15 cellular contexts compared by ENCODE assay signal in the genomic region with DNA sequence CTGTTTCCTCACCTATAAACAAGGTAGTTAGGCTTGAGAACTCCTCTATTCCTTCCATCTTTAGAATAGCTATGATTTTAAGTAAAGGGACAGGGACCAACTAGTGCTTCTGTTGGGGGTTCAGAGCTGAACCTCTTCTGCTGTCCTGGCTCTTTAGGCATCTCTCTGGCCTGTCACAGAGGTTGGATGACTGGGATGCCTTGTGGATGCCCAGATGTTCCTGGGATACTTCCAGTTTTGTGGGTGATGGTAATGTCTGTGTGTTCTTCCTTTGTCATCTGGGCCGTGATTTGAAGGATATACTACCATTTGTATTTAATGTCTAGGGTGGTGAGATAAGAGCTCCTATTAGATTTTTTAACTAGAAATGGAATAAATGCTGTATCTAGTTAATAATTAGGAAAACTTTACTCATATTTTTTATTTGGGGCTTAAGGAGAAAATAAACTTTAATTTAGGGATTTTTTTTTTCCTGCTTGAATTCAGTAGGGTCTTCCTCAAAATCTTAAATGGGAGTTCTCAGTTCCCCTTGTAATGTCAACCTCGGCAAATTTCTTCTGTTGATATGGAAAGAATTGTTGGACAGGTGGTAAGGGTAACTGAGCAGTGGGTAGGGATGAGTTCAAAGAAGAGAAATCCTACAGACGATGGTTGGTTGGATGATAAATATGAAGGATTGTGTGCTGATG. TPM values are rescaled to one million over a fixed set of nuclear protein-coding genes. Genes with fewer than 3 reads are reported as not detected.
DNase-seq lines count a peak whose midpoint lies in the region; ATAC-seq, FAIRE-seq and TF ChIP-seq lines count a peak whose summit lies in the region.
"Had no signal": no experiment of that assay in that cellular context is flagged by ENCODE, and none has a peak within 500 bp of the region (broad histone marks: within the 10 kb centered on the region; RNA-seq: fewer than 3 reads in every experiment).

No MANE protein-coding gene starts in this region.

- H3K9me3 ChIP-seq in A549: no peaks in the 10 kb centered on the region
- H3K9me3 ChIP-seq: adrenal gland, gastroesophageal sphincter had no signal

- no peak overlapping the region for H3K4me3 ChIP-seq in A549
- H3K4me3 ChIP-seq: adrenal gland, gastroesophageal sphincter had no signal

- peaks cover 13% of the 10 kb centered on the region for H3K36me3 Mint-ChIP-seq in HFFc6 (ENCODE audit: low read depth)
- H3K36me3 Mint-ChIP-seq in WTC11: peaks cover 13% of the 10 kb centered on the region
- H3K36me3 Mint-ChIP-seq in naive B cell: peaks cover 0 to under 1% of the 10 kb centered on the region in 2 donors
- H3K36me3 Mint-ChIP-seq in activated T-cell treated with anti-CD3 and anti-CD28 coated beads, Interleukin-2, amount 50 U/mL, for 72 hours (ENCODE audit: insufficient read depth in 2 of 2): no peaks in the 10 kb centered on the region

- no peaks in the 10 kb centered on the region for H3K9me3 Mint-ChIP-seq in HFFc6
- peaks cover 15% of the 10 kb centered on the region for H3K9me3 Mint-ChIP-seq in WTC11
- peaks cover 0 to 7% (median 0%) of the 10 kb centered on the region in 7 donors for H3K9me3 Mint-ChIP-seq in naive B cell
- no peaks in the 10 kb centered on the region for H3K9me3 Mint-ChIP-seq in activated T-cell treated with anti-CD3 and anti-CD28 coated beads, Interleukin-2, amount 50 U/mL, for 72 hours

- H3K27me3 Mint-ChIP-seq in HFFc6 (ENCODE audit: insufficient read depth) (peaks cover 10% of the 10 kb centered on the region), WTC11 (ENCODE audit: low read depth) (no peaks in the 10 kb centered on the region), naive B cell (no peaks in the 10 kb centered on the region)
- no peaks in the 10 kb centered on the region for H3K27me3 Mint-ChIP-seq in activated T-cell treated with anti-CD3 and anti-CD28 coated beads, Interleukin-2, amount 50 U/mL, for 72 hours (ENCODE audit: low read depth)
- H3K27me3 Mint-ChIP-seq: activated CD8-positive, alpha-beta T cell treated with anti-CD3 and anti-CD28 coated beads for 36 hours had no signal

- H3K4me1 Mint-ChIP-seq in HFFc6 (ENCODE audit: low read depth) (peaks cover 86% of the 10 kb centered on the region), WTC11 (peaks cover 23% of the 10 kb centered on the region), naive B cell (peaks cover 36 to 50% (median 45%) of the 10 kb centered on the region in 3 donors)
- no peaks in the 10 kb centered on the region for H3K4me1 Mint-ChIP-seq in activated T-cell treated with anti-CD3 and anti-CD28 coated beads, Interleukin-2, amount 50 U/mL, for 72 hours (ENCODE audit: low read depth)

- TF ChIP-seq RAD21 in A549 (conservative IDR thresholded peaks at IDR 0.05 in 1 of 2, IDR thresholded peaks at IDR 0.05 in 1 of 2): no peak

- FAIRE-seq in A549 (lab: Jason Lieb, UNC): no peak
- FAIRE-seq: small intestine, TTC549 had no signal

- no peak for TF ChIP-seq POLR2A in A549 (IDR thresholded peaks at IDR 0.05; ENCODE audit: low read length)

- H3K4me3 Mint-ChIP-seq in HFFc6 (peak overlapping the region; percentile 50), WTC11 (no peak overlapping the region), naive B cell (peak overlapping the region in 6 of 8 donors; percentile 10 to 77 (median 60))
- H3K4me3 Mint-ChIP-seq in activated T-cell treated with anti-CD3 and anti-CD28 coated beads, Interleukin-2, amount 50 U/mL, for 72 hours: no peak overlapping the region
- H3K4me3 Mint-ChIP-seq: activated CD8-positive, alpha-beta T cell treated with anti-CD3 and anti-CD28 coated beads for 36 hours had no signal

- ATAC-seq in A549 (peak; percentile 55 to 59; a peak in 4 of 6 replicates), WTC11 (no peak), naive B cell (ENCODE audit: low read depth in 2 of 2) (no peak), HG02970 (IDR thresholded peaks at IDR 0.05; ENCODE audit: low FRiP score, unreplicated experiment) (no peak), GM18861 (IDR thresholded peaks at IDR 0.05; ENCODE audit: unreplicated experiment) (no peak)
- ATAC-seq in activated T-cell treated with anti-CD3 and anti-CD28 coated beads, Interleukin-2, amount 50 U/mL, for 72 hours (replicated peaks in 1 of 2): no peak

- CTCF ChIA-PET in A549 (lab: Yijun Ruan, JAX): interaction anchor here (2.4 kb wide), 1 partner anchor 108 kb away, joined by 7 read pairs; no protein-coding TSS in a partner anchor
- CTCF ChIA-PET in WTC11 (lab: Charles Lee): no interaction called here

- 60% methylated on average over 3 of the region's 3 CpGs for WGBS in A549 (ENCODE audit: missing lambda C conversion rate)

- peaks cover 55% of the 10 kb centered on the region for H3K4me1 ChIP-seq in A549

- TF ChIP-seq CTCF in A549 (IDR thresholded peaks at IDR 0.05): no peak
- TF ChIP-seq CTCF in HFFc6 (IDR thresholded peaks at IDR 0.05): no peak
- TF ChIP-seq CTCF in WTC11 (IDR thresholded peaks at IDR 0.05): no peak

- DNase-seq in A549 (ENCODE audit: low read depth in 1 of 2, low spot score in 1 of 2): no peak
- no peak for DNase-seq in HFFc6
- no peak for DNase-seq in WTC11 (ENCODE audit: low spot score)
- DNase-seq in naive B cell: no peak
- no peak for DNase-seq in RKO (ENCODE audit: low spot score)
- DNase-seq in activated T-cell treated with anti-CD3 and anti-CD28 coated beads, Interleukin-2, amount 50 U/mL, for 72 hours: no peak
- DNase-seq: adrenal gland; NCI-H2227 treated with DMSO at 0.1 percent for 48 hours; small intestine; stimulated activated naive CD4-positive, alpha-beta T cell treated with Interleukin-2 at 50 U/mL for 16 hours had no signal

- peak overlapping the region; percentile 56 for H3K4me2 ChIP-seq in A549

- TF ChIP-seq EP300 in A549 (IDR thresholded peaks at IDR 0.05): no peak

- POLR2A ChIA-PET in A549 (lab: Yijun Ruan, JAX) (no interaction called here), WTC11 (lab: Charles Lee) (no interaction called here)

- peak overlapping the region; percentile 71 for H3K27ac Mint-ChIP-seq in HFFc6
- peak overlapping the region; percentile 1 for H3K27ac Mint-ChIP-seq in WTC11
- H3K27ac Mint-ChIP-seq in naive B cell: peak overlapping the region in 5 of 6 donors; percentile 12 to 84 (median 70)
- H3K27ac Mint-ChIP-seq in activated T-cell treated with anti-CD3 and anti-CD28 coated beads, Interleukin-2, amount 50 U/mL, for 72 hours: no peak overlapping the region
- H3K27ac Mint-ChIP-seq: activated CD8-positive, alpha-beta T cell treated with anti-CD3 and anti-CD28 coated beads for 36 hours had no signal

- H3K27ac ChIP-seq in A549: peak overlapping the region; percentile 5 to 44; a peak in 3 of 6 replicates
- H3K27ac ChIP-seq: adrenal gland had no signal

TF ChIP-seq in A549, 52 proteins besides CTCF, POLR2A, EP300 and RAD21:
- TF ChIP-seq MAFK (IDR thresholded peaks at IDR 0.05; ENCODE audit: partially characterized antibody) (peak; percentile 58), RNF2 (IDR thresholded peaks at IDR 0.05; ENCODE audit: borderline replicate concordance, low read depth) (no peak), NR3C1 (IDR thresholded peaks at IDR 0.05) (no peak)
TF ChIP-seq in A549: peak in this region for 1.

TF ChIP-seq in WTC11, 78 proteins besides CTCF, POLR2A, EP300 and RAD21 (continues in another document):
- TF ChIP-seq NFE2L1 (CRISPR knock-in tag; IDR thresholded peaks at IDR 0.05) (no peak), TP53 (CRISPR knock-in tag; IDR thresholded peaks at IDR 0.05) (no peak), ZNF423 (CRISPR knock-in tag; IDR thresholded peaks at IDR 0.05) (no peak), EMX1 (CRISPR knock-in tag; IDR thresholded peaks at IDR 0.05) (no peak), ZNF317 (CRISPR knock-in tag; IDR thresholded peaks at IDR 0.05; ENCODE audit: borderline replicate concordance, low read depth) (no peak), FOXK1 (CRISPR knock-in tag; IDR thresholded peaks at IDR 0.05) (no peak), ZNF671 (CRISPR knock-in tag; IDR thresholded peaks at IDR 0.05) (no peak), TEAD1 (CRISPR knock-in tag; IDR thresholded peaks at IDR 0.05) (no peak)
- TF ChIP-seq, protein P1, sequence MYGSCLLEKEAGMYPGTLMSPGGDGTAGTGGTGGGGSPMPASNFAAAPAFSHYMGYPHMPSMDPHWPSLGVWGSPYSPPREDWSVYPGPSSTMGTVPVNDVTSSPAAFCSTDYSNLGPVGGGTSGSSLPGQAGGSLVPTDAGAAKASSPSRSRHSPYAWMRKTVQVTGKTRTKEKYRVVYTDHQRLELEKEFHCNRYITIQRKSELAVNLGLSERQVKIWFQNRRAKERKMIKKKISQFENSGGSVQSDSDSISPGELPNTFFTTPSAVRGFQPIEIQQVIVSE (CRISPR knock-in tag; IDR thresholded peaks at IDR 0.05; ENCODE audit: borderline replicate concordance): no peak
- TF ChIP-seq, protein P2, sequence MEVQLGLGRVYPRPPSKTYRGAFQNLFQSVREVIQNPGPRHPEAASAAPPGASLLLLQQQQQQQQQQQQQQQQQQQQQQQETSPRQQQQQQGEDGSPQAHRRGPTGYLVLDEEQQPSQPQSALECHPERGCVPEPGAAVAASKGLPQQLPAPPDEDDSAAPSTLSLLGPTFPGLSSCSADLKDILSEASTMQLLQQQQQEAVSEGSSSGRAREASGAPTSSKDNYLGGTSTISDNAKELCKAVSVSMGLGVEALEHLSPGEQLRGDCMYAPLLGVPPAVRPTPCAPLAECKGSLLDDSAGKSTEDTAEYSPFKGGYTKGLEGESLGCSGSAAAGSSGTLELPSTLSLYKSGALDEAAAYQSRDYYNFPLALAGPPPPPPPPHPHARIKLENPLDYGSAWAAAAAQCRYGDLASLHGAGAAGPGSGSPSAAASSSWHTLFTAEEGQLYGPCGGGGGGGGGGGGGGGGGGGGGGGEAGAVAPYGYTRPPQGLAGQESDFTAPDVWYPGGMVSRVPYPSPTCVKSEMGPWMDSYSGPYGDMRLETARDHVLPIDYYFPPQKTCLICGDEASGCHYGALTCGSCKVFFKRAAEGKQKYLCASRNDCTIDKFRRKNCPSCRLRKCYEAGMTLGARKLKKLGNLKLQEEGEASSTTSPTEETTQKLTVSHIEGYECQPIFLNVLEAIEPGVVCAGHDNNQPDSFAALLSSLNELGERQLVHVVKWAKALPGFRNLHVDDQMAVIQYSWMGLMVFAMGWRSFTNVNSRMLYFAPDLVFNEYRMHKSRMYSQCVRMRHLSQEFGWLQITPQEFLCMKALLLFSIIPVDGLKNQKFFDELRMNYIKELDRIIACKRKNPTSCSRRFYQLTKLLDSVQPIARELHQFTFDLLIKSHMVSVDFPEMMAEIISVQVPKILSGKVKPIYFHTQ (CRISPR knock-in tag; IDR thresholded peaks at IDR 0.05): no peak

RNA-seq across cellular contexts. Expression of a gene that starts 47.2 kb away (rescaled TPM):
- polyA plus RNA-seq in A549 (2011; rRNA removed): 139 and 152 TPM in 2 replicates
- polyA plus RNA-seq in A549 (2012; cell fraction: cytosol; rRNA removed): 39.6 and 43.0 TPM in 2 replicates
- 92.3 and 98.8 TPM in 2 replicates for polyA plus RNA-seq in A549 (2012; cell fraction: nucleus; rRNA removed)
- 85.8 to 106 TPM (median 93.7 TPM) in 3 replicates for polyA plus RNA-seq in A549 (2017; fragmentation: RNase III; extraction: RNeasy Plus Mini Kit Qiagen cat#74134 plus additional on column Dnase treatment)
- polyA minus RNA-seq in A549 (2011; rRNA and poly(A)+ RNA removed): 149 and 171 TPM in 2 replicates
- 100 to 1,000 TPM; 352 to 465 (median 393) TPM for total RNA-seq in HFFc6 (2021; fragmentation: NEBNext Ultra II Directional; extraction: Animal tissue kit (Norgen Biotek cat#: 25700))
- 133 to 162 TPM (median 135 TPM) in 3 replicates for total RNA-seq in WTC11 (2021)
- polyA plus RNA-seq in naive B cell (ENCODE audit: low read depth in 6 of 6): 10 to 100 TPM in 5 of 6 donors, 1 to 10 TPM in 1; 5.9 to 17.6 (median 13.5) TPM
- under 1 TPM; 0.24 to 0.51 TPM for total RNA-seq in activated T-cell treated with anti-CD3 and anti-CD28 coated beads, Interleukin-2, amount 50 U/mL, for 72 hours

Comparison
In these comparisons a context has a peak if more than half of its experiments do, and no peak if none do; other contexts are left out.
1. ATAC-seq: peak in A549 (2 of 2); none in WTC11 (single experiment), naive B cell (0 of 2), HG02970 (single experiment), GM18861 (single experiment) and activated T-cell treated with anti-CD3 and anti-CD28 coated beads, Interleukin-2, amount 50 U/mL, for 72 hours (0 of 2).
2. H3K4me3 Mint-ChIP-seq: peak in HFFc6 (single experiment) and naive B cell (6 of 8); none in WTC11 (single experiment) and activated T-cell treated with anti-CD3 and anti-CD28 coated beads, Interleukin-2, amount 50 U/mL, for 72 hours (0 of 2).
3. RNA of a gene that starts 47.2 kb away (total RNA-seq): 352 to 465 TPM in HFFc6 and 133 to 162 TPM in WTC11; 0.24 to 0.51 TPM in activated T-cell treated with anti-CD3 and anti-CD28 coated beads, Interleukin-2, amount 50 U/mL, for 72 hours; every median in the first group is over 10 times any median in the second.